Comparison of ENCODE assay signal across 8 cellular contexts in the genomic region with DNA sequence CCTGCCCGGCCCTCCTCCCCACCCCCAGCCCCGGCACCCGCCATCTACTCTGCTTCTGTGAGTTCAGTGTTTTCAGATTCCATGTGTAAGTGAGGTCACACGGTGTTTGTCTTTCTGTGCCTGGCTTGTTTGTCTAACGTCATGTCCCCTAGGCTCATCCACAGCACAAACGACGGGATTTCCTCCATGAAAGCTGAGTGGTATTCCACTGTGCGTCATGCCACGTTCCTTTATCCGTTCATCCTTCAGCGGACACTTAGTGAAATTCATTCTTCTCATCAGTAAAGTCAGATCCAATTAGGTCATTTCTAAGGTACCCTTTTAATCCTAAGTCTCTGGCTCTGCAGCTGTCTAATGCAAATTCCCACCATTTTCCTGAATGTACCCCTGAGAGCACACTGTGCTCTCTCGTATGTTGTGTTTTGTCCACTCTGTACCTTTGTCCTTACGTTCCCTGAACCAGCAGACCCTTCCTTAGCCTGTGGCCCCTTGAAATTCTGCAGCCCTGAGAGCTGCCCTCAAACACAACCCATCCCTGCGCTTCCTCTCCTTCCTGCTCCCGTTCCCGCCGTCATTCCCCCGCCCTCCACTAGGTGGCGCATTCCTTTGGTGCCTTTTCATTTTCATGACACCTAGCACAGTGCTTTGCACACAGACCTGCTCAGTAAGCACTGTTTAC. TPM values are rescaled to one million over a fixed set of nuclear protein-coding genes. Genes with fewer than 3 reads are reported as not detected.
DNase-seq lines count a peak whose midpoint lies in the region; ATAC-seq and TF ChIP-seq lines count a peak whose summit lies in the region.

No MANE protein-coding gene starts in this region.

- H3K9me3 ChIP-seq in SJCRH30 (replicated peaks): no peaks in the 10 kb centered on the region

- no peak for ATAC-seq in GM19467 (IDR thresholded peaks at IDR 0.05; ENCODE audit: unreplicated experiment)

- H3K27ac ChIP-seq in SJCRH30: no peak overlapping the region

- DNase-seq in GM10266 (ENCODE audit: extremely low spot score): peak; percentile 67
- peak; percentile 78 for DNase-seq in HK-2 (ENCODE audit: unreplicated experiment)
- peak; percentile 66 to 75 for DNase-seq in SJCRH30
- DNase-seq in activated gamma-delta T cell (lab: John Stamatoyannopoulos, UW): peak; percentile 25
- DNase-seq in glomerular visceral epithelial cell (ENCODE audit: extremely low spot score): peak; percentile 53
- peak; percentile 69 for DNase-seq in retina
- DNase-seq in globus pallidus (ENCODE audit: low spot score): no peak

- TF ChIP-seq CTCF in GM10266 (IDR thresholded peaks at IDR 0.05; ENCODE audit: control insufficient read depth, insufficient read depth, low read depth, missing control alignments): peak; percentile 88

- no peaks in the 10 kb centered on the region for H3K27me3 ChIP-seq in SJCRH30

- H3K4me1 ChIP-seq in SJCRH30: peaks cover 17% of the 10 kb centered on the region

- H3K4me3 ChIP-seq in SJCRH30: no peak overlapping the region

- peaks cover 21% of the 10 kb centered on the region for H3K36me3 ChIP-seq in SJCRH30

RNA-seq across cellular contexts. Expression of a gene that starts 44.1 kb away (rescaled TPM):
- 47.5 and 52.9 TPM in 2 replicates for total RNA-seq in SJCRH30 (2014; rRNA removed; shearing (Covaris generic))

RNA-seq across cellular contexts. Expression of a gene that starts 46.0 kb away (rescaled TPM):
- 25.7 and 29.0 TPM in 2 replicates for total RNA-seq in SJCRH30 (2014; rRNA removed; shearing (Covaris generic))
